In the genomic region with DNA sequence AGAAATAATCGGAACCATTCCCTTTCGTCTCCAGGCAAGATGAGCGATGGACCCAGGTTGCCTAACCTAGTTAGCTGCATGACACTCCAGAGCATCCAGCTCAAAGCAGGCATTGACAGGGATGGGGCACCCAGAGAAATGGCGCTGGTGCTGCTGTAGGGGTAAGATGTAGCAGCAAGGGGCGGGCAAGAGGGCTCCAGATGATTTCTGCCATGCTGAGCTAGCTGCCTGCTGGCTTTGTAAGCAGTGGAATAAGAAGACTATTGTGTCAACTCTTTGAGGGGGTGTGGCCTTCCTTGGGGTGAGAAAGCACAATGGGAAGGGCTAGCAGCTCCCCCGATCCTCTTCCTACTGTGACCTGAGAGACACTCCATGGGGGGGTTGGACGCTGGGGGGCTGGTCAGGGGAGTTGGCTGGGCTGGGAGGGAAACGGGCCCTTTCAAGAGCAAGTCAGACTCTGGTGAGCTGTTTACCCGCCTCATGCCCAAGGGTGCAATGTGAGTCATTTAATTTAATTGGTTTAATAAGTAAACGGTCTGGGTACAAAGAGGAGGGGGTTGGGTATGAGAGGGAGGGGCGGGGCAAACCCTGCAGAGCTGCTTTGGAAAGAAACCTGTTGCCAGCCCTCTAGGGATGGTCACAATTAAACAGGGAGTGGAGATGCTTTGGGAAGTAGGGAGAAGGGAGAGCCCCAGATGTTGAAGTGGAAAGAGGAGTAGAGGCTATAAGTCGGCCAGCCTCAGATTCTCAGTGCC, we compare ENCODE assay signal across 9 cellular contexts. TPM values are rescaled to one million over a fixed set of nuclear protein-coding genes. Genes with fewer than 3 reads are reported as not detected.
DNase-seq lines count a peak whose midpoint lies in the region; ATAC-seq and TF ChIP-seq lines count a peak whose summit lies in the region.
"Had no signal": no experiment of that assay in that cellular context is flagged by ENCODE, and none has a peak within 500 bp of the region (broad histone marks: within the 10 kb centered on the region; RNA-seq: fewer than 3 reads in every experiment).

No MANE protein-coding gene starts in this region.

- peaks cover 0 to 4% (median 0%) of the 10 kb centered on the region in 4 donors for H3K4me1 ChIP-seq in tibial artery

- intact Hi-C loops in cardiac septum (cut with DNase I) = no loop called here
- intact Hi-C loops in tibial artery (cut with DNase I; ENCODE audit: low total_unique reads) = no loop called here

- no peaks in the 10 kb centered on the region for H3K27me3 ChIP-seq in tibial artery

- H3K4me1 Mint-ChIP-seq in HFFc6 (ENCODE audit: low read depth) = peaks cover 19% of the 10 kb centered on the region
- H3K4me1 Mint-ChIP-seq in activated CD8-positive, alpha-beta memory T cell treated with anti-CD3 and anti-CD28 coated beads, Interleukin-2, amount 10 ng/mL, durations not matched to agents 7 days and 5 days = peaks cover 3% of the 10 kb centered on the region

- no peaks in the 10 kb centered on the region for H3K36me3 Mint-ChIP-seq in HFFc6 (ENCODE audit: low read depth)
- no peaks in the 10 kb centered on the region for H3K36me3 Mint-ChIP-seq in activated CD8-positive, alpha-beta memory T cell treated with anti-CD3 and anti-CD28 coated beads, Interleukin-2, amount 10 ng/mL, durations not matched to agents 7 days and 5 days

- peak overlapping the region; percentile 24; the same call in 1 of the 2 replicates for H3K4me3 Mint-ChIP-seq in HFFc6
- no peak overlapping the region for H3K4me3 Mint-ChIP-seq in activated CD8-positive, alpha-beta memory T cell treated with anti-CD3 and anti-CD28 coated beads, Interleukin-2, amount 10 ng/mL, durations not matched to agents 7 days and 5 days

- H3K9me3 ChIP-seq in tibial artery = no peaks in the 10 kb centered on the region

- TF ChIP-seq CTCF in HFFc6 (IDR thresholded peaks at IDR 0.05) (no peak), tibial artery (IDR thresholded peaks at IDR 0.05) (no peak)

- no peak overlapping the region for H3K4me3 ChIP-seq in tibial artery

- no peak overlapping the region for H3K27ac ChIP-seq in tibial artery

- CTCF ChIA-PET in activated CD8-positive, alpha-beta memory T cell treated with anti-CD3 and anti-CD28 coated beads, Interleukin-2, amount 10 ng/mL, durations not matched to agents 7 days and 5 days (lab: Charles Lee) = interaction anchor here (0.8 to 0.9 kb wide), 2 partner anchors 9 to 58 kb away, joined by 3 to 4 read pairs; no protein-coding TSS in a partner anchor

- H3K27ac Mint-ChIP-seq in HFFc6 = no peak overlapping the region; the same call in 1 of the 2 replicates
- H3K27ac Mint-ChIP-seq in activated CD8-positive, alpha-beta memory T cell treated with anti-CD3 and anti-CD28 coated beads, Interleukin-2, amount 10 ng/mL, durations not matched to agents 7 days and 5 days = no peak overlapping the region

- H3K27me3 Mint-ChIP-seq in HFFc6 (ENCODE audit: insufficient read depth) = peaks cover 12% of the 10 kb centered on the region
- H3K27me3 Mint-ChIP-seq in activated CD8-positive, alpha-beta memory T cell treated with anti-CD3 and anti-CD28 coated beads, Interleukin-2, amount 10 ng/mL, durations not matched to agents 7 days and 5 days = peaks cover 14% of the 10 kb centered on the region

- H3K9me3 Mint-ChIP-seq in HFFc6 = peaks cover 10% of the 10 kb centered on the region
- H3K9me3 Mint-ChIP-seq in activated CD8-positive, alpha-beta memory T cell treated with anti-CD3 and anti-CD28 coated beads, Interleukin-2, amount 10 ng/mL, durations not matched to agents 7 days and 5 days (ENCODE audit: low read depth) = no peaks in the 10 kb centered on the region

- DNase-seq in HFFc6 (no peak), NCI-H82 (lab: John Stamatoyannopoulos, UW) (peak; percentile 74), cardiac septum (ENCODE audit: low spot score) (peak; percentile 64), renal cortical epithelial cell (ENCODE audit: low read depth) (peak; percentile 93), middle frontal gyrus (ENCODE audit: extremely low spot score, low spot score) (no peak), tibial artery (no peak)
- no peak for DNase-seq in activated CD8-positive, alpha-beta memory T cell treated with anti-CD3 and anti-CD28 coated beads, Interleukin-2, amount 10 ng/mL, durations not matched to agents 7 days and 5 days
- DNase-seq: T-helper 2 cell had no signal

- no peak for ATAC-seq in HG02610 (IDR thresholded peaks at IDR 0.05; ENCODE audit: unreplicated experiment)
- ATAC-seq in activated CD8-positive, alpha-beta memory T cell treated with anti-CD3 and anti-CD28 coated beads, Interleukin-2, amount 10 ng/mL, durations not matched to agents 7 days and 5 days = no peak

- H3K36me3 ChIP-seq in tibial artery = no peaks in the 10 kb centered on the region

RNA-seq across cellular contexts. Expression of gene B4GALNT3, which starts 50.5 kb away (rescaled TPM):
- not detected for total RNA-seq in HFFc6 (2021; fragmentation: NEBNext Ultra II Directional; extraction: Animal tissue kit (Norgen Biotek cat#: 25700))
- total RNA-seq in cardiac septum = 65.3 TPM
- 0.94 and 3.1 TPM in 2 replicates for total RNA-seq in renal cortical epithelial cell
- total RNA-seq in activated CD8-positive, alpha-beta memory T cell treated with anti-CD3 and anti-CD28 coated beads, Interleukin-2, amount 10 ng/mL, durations not matched to agents 7 days and 5 days = under 1 TPM; 0.37 to 0.64 TPM

Comparison
In these comparisons a context has a peak if more than half of its experiments do, and no peak if none do; other contexts are left out.
1. DNase-seq: peak in NCI-H82 (single experiment), cardiac septum (single experiment) and renal cortical epithelial cell (single experiment); none in HFFc6 (single experiment), middle frontal gyrus (single experiment), activated CD8-positive, alpha-beta memory T cell treated with anti-CD3 and anti-CD28 coated beads, Interleukin-2, amount 10 ng/mL, durations not matched to agents 7 days and 5 days (single experiment) and tibial artery (0 of 2).
2. RNA of gene B4GALNT3, which starts 50.5 kb away (total RNA-seq): 65.3 TPM in cardiac septum (single experiment); 0.94 to 3.1 TPM in renal cortical epithelial cell, 0.37 to 0.64 TPM in activated CD8-positive, alpha-beta memory T cell treated with anti-CD3 and anti-CD28 coated beads, Interleukin-2, amount 10 ng/mL, durations not matched to agents 7 days and 5 days and not detected in HFFc6; every median in the first group is over 10 times any median in the second.